Comparison of ENCODE assay signal across 1 cellular context in genomic region chr11:705646-706438, GRCh38.
A peak's percentile ranks its signal among the peaks of the same experiment; 100 is the strongest.
TF ChIP-seq lines count a peak whose summit lies in the region.

TSS of gene EPS8L2 (plus strand) at chr11:706231. CDS start at chr11:709408, 3,177 bp downstream.

TF ChIP-seq in HepG2, 621 proteins besides CTCF, POLR2A, EP300 and RAD21 (continued from another document and continues in another):
- no peak for TF ChIP-seq ZNF704 (CRISPR knock-in tag; IDR thresholded peaks at IDR 0.05; ENCODE audit: borderline replicate concordance)
- no peak for TF ChIP-seq NFKB2 (CRISPR knock-in tag; IDR thresholded peaks at IDR 0.05; ENCODE audit: borderline replicate concordance)
- TF ChIP-seq ZNF33B (CRISPR knock-in tag; IDR thresholded peaks at IDR 0.05) = no peak
- no peak for TF ChIP-seq ATM (IDR thresholded peaks at IDR 0.05; ENCODE audit: borderline replicate concordance)
- TF ChIP-seq, protein P1, sequence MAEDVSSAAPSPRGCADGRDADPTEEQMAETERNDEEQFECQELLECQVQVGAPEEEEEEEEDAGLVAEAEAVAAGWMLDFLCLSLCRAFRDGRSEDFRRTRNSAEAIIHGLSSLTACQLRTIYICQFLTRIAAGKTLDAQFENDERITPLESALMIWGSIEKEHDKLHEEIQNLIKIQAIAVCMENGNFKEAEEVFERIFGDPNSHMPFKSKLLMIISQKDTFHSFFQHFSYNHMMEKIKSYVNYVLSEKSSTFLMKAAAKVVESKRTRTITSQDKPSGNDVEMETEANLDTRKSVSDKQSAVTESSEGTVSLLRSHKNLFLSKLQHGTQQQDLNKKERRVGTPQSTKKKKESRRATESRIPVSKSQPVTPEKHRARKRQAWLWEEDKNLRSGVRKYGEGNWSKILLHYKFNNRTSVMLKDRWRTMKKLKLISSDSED (CRISPR knock-in tag; IDR thresholded peaks at IDR 0.05) = no peak; the same call in 1 of the 2 replicates
- TF ChIP-seq ZNF703 (CRISPR knock-in tag; IDR thresholded peaks at IDR 0.05; ENCODE audit: borderline replicate concordance) = no peak
- 0 out of 2 replicates have a peak, but pooled peaks have one; percentile 68 for TF ChIP-seq REL (CRISPR knock-in tag; conservative IDR thresholded peaks at IDR 0.05)
- TF ChIP-seq TCF12 (IDR thresholded peaks at IDR 0.05) = no peak
- no peak for TF ChIP-seq TCF12 (CRISPR knock-in tag; IDR thresholded peaks at IDR 0.05)
- no peak for TF ChIP-seq SSRP1 (CRISPR knock-in tag; IDR thresholded peaks at IDR 0.05)
- TF ChIP-seq CSRNP1 (CRISPR knock-in tag; IDR thresholded peaks at IDR 0.05) = no peak
- TF ChIP-seq, protein P2, sequence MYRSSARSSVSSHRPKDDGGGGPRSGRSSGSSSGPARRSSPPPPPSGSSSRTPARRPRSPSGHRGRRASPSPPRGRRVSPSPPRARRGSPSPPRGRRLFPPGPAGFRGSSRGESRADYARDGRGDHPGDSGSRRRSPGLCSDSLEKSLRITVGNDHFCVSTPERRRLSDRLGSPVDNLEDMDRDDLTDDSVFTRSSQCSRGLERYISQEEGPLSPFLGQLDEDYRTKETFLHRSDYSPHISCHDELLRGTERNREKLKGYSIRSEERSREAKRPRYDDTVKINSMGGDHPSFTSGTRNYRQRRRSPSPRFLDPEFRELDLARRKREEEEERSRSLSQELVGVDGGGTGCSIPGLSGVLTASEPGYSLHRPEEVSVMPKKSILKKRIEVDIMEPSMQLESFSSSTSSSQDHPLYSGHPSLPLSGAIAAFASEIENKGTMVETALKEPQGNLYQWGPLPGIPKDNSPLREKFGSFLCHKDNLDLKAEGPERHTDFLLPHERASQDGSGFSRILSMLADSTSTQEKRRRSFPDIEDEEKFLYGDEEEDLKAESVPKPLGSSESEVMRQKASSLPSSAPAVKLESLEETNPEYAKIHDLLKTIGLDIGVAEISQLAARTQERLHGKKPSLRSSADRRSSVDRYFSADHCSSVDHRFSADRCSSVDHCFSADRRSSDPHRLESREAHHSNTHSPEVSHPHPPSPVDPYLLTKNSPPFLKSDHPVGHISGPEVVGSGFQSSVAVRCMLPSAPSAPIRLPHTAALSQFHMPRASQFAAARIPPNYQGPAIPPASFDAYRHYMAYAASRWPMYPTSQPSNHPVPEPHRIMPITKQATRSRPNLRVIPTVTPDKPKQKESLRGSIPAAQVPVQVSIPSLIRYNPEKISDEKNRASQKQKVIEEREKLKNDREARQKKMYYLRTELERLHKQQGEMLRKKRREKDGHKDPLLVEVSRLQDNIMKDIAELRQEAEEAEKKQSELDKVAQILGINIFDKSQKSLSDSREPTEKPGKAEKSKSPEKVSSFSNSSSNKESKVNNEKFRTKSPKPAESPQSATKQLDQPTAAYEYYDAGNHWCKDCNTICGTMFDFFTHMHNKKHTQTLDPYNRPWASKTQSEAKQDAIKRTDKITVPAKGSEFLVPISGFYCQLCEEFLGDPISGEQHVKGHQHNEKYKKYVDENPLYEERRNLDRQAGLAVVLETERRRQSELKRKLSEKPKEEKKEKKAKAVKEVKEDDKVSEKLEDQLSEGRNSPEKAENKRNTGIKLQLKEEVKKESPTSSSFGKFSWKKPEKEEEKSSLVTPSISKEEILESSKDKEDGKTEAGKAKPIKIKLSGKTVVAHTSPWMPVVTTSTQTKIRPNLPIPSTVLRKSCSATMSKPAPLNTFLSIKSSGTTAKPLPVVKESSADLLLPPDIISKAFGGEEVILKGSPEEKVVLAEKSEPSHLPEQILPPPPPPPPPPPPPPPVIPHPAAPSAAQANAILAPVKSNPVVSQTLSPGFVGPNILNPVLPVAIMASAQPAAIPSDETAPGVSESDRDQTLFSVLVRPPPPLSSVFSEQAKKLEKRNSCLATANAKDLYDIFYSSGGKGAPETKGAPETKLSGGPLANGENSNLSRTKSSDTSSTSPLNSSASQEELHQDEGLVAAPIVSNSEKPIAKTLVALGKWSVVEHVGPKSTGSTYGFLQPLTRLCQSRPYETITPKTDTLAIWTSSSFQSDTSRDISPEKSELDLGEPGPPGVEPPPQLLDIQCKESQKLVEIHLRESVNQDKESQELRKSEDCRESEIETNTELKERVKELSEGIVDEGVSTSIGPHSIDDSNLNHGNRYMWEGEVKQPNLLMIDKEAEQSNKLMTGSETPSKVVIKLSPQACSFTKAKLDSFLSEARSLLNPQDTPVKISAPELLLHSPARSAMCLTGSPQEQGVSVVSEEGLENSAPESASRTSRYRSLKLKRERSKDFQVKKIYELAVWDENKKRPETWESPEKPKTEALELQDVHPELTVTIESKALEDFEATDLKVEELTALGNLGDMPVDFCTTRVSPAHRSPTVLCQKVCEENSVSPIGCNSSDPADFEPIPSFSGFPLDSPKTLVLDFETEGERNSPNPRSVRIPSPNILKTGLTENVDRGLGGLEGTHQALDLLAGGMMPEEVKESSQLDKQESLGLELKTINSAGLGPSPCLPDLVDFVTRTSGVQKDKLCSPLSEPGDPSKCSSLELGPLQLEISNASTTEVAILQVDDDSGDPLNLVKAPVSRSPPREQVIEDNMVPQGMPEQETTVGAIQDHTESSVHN (CRISPR knock-in tag; IDR thresholded peaks at IDR 0.05) = no peak
- no peak for TF ChIP-seq ATF5 (CRISPR knock-in tag; IDR thresholded peaks at IDR 0.05; ENCODE audit: low read depth)
- TF ChIP-seq FIP1L1 (IDR thresholded peaks at IDR 0.05; ENCODE audit: borderline replicate concordance, insufficient read depth, low read depth, low read length) = no peak
- TF ChIP-seq, protein P3, sequence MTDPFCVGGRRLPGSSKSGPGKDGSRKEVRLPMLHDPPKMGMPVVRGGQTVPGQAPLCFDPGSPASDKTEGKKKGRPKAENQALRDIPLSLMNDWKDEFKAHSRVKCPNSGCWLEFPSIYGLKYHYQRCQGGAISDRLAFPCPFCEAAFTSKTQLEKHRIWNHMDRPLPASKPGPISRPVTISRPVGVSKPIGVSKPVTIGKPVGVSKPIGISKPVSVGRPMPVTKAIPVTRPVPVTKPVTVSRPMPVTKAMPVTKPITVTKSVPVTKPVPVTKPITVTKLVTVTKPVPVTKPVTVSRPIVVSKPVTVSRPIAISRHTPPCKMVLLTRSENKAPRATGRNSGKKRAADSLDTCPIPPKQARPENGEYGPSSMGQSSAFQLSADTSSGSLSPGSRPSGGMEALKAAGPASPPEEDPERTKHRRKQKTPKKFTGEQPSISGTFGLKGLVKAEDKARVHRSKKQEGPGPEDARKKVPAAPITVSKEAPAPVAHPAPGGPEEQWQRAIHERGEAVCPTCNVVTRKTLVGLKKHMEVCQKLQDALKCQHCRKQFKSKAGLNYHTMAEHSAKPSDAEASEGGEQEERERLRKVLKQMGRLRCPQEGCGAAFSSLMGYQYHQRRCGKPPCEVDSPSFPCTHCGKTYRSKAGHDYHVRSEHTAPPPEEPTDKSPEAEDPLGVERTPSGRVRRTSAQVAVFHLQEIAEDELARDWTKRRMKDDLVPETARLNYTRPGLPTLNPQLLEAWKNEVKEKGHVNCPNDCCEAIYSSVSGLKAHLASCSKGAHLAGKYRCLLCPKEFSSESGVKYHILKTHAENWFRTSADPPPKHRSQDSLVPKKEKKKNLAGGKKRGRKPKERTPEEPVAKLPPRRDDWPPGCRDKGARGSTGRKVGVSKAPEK (CRISPR knock-in tag; IDR thresholded peaks at IDR 0.05; ENCODE audit: borderline replicate concordance) = no peak
- peak; percentile 30; the same call in 1 of the 2 replicates for TF ChIP-seq PRDM15 (CRISPR knock-in tag; IDR thresholded peaks at IDR 0.05)
- TF ChIP-seq ARID2 (CRISPR knock-in tag; IDR thresholded peaks at IDR 0.05; ENCODE audit: borderline replicate concordance) = 0 out of 2 replicates have a peak, but pooled peaks have one; percentile 81
- no peak for TF ChIP-seq TEAD2 (CRISPR knock-in tag; IDR thresholded peaks at IDR 0.05)
- TF ChIP-seq, protein P4, sequence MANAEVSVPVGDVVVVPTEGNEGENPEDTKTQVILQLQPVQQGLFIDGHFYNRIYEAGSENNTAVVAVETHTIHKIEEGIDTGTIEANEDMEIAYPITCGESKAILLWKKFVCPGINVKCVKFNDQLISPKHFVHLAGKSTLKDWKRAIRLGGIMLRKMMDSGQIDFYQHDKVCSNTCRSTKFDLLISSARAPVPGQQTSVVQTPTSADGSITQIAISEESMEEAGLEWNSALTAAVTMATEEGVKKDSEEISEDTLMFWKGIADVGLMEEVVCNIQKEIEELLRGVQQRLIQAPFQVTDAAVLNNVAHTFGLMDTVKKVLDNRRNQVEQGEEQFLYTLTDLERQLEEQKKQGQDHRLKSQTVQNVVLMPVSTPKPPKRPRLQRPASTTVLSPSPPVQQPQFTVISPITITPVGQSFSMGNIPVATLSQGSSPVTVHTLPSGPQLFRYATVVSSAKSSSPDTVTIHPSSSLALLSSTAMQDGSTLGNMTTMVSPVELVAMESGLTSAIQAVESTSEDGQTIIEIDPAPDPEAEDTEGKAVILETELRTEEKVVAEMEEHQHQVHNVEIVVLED (CRISPR knock-in tag; IDR thresholded peaks at IDR 0.05; ENCODE audit: borderline replicate concordance) = no peak
- no peak for TF ChIP-seq ZNF235 (CRISPR knock-in tag; IDR thresholded peaks at IDR 0.05; ENCODE audit: borderline replicate concordance)
- TF ChIP-seq, protein P5, sequence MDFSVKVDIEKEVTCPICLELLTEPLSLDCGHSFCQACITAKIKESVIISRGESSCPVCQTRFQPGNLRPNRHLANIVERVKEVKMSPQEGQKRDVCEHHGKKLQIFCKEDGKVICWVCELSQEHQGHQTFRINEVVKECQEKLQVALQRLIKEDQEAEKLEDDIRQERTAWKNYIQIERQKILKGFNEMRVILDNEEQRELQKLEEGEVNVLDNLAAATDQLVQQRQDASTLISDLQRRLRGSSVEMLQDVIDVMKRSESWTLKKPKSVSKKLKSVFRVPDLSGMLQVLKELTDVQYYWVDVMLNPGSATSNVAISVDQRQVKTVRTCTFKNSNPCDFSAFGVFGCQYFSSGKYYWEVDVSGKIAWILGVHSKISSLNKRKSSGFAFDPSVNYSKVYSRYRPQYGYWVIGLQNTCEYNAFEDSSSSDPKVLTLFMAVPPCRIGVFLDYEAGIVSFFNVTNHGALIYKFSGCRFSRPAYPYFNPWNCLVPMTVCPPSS (IDR thresholded peaks at IDR 0.05) = no peak
- no peak for TF ChIP-seq ZNF619 (CRISPR knock-in tag; IDR thresholded peaks at IDR 0.05)
- no peak for TF ChIP-seq ZNF333 (CRISPR knock-in tag; IDR thresholded peaks at IDR 0.05; ENCODE audit: borderline replicate concordance)
- no peak for TF ChIP-seq SOX13 (IDR thresholded peaks at IDR 0.05)
- TF ChIP-seq SOX13 (CRISPR knock-in tag; conservative IDR thresholded peaks at IDR 0.05 in 1 of 2, IDR thresholded peaks at IDR 0.05 in 1 of 2) = no peak; a peak in 1 of 4 replicates
- TF ChIP-seq, protein P6, sequence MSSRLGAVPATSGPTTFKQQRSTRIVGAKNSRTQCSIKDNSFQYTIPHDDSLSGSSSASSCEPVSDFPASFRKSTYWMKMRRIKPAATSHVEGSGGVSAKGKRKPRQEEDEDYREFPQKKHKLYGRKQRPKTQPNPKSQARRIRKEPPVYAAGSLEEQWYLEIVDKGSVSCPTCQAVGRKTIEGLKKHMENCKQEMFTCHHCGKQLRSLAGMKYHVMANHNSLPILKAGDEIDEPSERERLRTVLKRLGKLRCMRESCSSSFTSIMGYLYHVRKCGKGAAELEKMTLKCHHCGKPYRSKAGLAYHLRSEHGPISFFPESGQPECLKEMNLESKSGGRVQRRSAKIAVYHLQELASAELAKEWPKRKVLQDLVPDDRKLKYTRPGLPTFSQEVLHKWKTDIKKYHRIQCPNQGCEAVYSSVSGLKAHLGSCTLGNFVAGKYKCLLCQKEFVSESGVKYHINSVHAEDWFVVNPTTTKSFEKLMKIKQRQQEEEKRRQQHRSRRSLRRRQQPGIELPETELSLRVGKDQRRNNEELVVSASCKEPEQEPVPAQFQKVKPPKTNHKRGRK (CRISPR knock-in tag; IDR thresholded peaks at IDR 0.05) = no peak
- TF ChIP-seq ZSCAN30 (CRISPR knock-in tag; IDR thresholded peaks at IDR 0.05) = no peak
- no peak for TF ChIP-seq RAD51 (IDR thresholded peaks at IDR 0.05; ENCODE audit: borderline replicate concordance)
- TF ChIP-seq SRSF9 (IDR thresholded peaks at IDR 0.05; ENCODE audit: borderline replicate concordance, insufficient read depth, low read depth, low read length, poor library complexity, severe bottlenecking) = no peak
